ENCODE assay signal across 19 cellular contexts in the genomic region with DNA sequence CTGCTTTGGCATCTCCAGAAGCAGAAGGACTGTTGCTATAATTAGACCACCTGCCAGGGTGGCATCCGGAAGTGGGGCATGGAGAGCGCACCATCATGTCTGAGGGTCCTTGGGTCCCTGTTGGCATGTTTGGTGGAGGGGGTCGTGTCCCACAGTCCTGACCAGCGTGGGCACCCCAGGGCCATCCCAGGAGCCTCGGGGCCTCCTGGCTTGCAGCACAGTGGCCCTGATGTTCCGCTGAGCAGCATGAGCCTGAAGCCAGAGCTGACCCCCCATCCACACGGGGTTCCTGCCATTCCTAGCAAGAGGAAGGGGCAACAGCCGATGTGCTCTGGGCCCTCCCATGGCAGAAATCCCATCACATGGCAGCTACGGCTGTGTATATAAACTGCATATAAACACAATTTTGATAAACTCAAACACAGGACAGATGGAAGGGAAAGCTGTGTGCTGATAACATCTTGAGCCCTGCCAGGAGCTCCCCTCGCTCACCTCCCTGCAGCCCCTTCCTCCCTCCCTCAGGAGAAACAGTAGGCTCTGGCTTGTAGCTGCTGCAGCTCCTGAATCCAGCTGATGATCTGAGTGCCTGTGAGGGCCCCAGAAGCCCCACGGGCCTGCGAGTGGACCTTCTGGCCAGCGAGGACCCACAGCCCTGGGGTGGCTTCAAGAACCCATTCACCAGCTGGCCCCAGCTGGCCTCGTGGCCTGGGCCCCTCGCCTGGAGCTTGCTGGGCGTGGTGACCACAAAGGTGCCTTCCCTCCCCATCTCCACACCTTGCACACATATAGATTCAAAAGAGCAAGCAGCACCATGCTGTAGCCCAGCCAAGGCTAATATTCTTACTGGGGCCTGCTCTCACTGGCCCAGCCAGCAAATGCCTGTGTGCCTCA.
A peak's percentile ranks its signal among the peaks of the same experiment; 100 is the strongest.
DNase-seq lines count a peak whose midpoint lies in the region; ATAC-seq, FAIRE-seq and TF ChIP-seq lines count a peak whose summit lies in the region.
"Had no signal": no experiment of that assay in that cellular context is flagged by ENCODE, and none has a peak within 500 bp of the region (broad histone marks: within the 10 kb centered on the region; RNA-seq: fewer than 3 reads in every experiment).

No MANE protein-coding gene starts in this region.

- intact Hi-C loops in kidney (cut with DNase I): no loop called here
- intact Hi-C loops in mammary epithelial cell (cut with micrococcal nuclease): no loop called here

- H3K9me3 ChIP-seq in SK-N-SH (no peaks in the 10 kb centered on the region), kidney (ENCODE audit: control insufficient read depth in 1 of 2, low read length in 2 of 2) (no peaks in the 10 kb centered on the region), neuronal stem cell (replicated peaks in 1 of 2; ENCODE audit: control insufficient read depth in 2 of 2, insufficient read depth in 1 of 2, low read depth in 1 of 2, low read length in 2 of 2) (no peaks in the 10 kb centered on the region), mammary epithelial cell (replicated peaks; ENCODE audit: insufficient read depth, low read length) (no peaks in the 10 kb centered on the region)
- H3K9me3 ChIP-seq: A549, BLaER1 had no signal

- dilution Hi-C loops in mammary epithelial cell (cut with HindIII; ENCODE audit: low sequenced_read_pairs): no loop called here

- no peak for TF ChIP-seq EP300 in SK-N-SH (IDR thresholded peaks at IDR 0.05; ENCODE audit: borderline replicate concordance in 1 of 2, low read depth in 1 of 2, low read length in 1 of 2)

- no peaks in the 10 kb centered on the region; a peak in 1 of 4 replicates for H3K4me1 ChIP-seq in SK-N-SH (ENCODE audit: control insufficient read depth in 1 of 2, insufficient read depth in 2 of 2, low read depth in 1 of 2, low read length in 1 of 2)
- no peaks in the 10 kb centered on the region for H3K4me1 ChIP-seq in kidney (ENCODE audit: control insufficient read depth in 1 of 2, insufficient read depth in 1 of 2, low read depth in 1 of 2, low read length in 2 of 2)
- H3K4me1 ChIP-seq in neuronal stem cell (ENCODE audit: control insufficient read depth in 2 of 2, insufficient read depth in 1 of 2, low read depth in 1 of 2, low read length in 2 of 2): peaks cover 19 to 20% of the 10 kb centered on the region in 2 donors
- no peaks in the 10 kb centered on the region for H3K4me1 ChIP-seq in mammary epithelial cell (ENCODE audit: insufficient read depth, low read length)
- H3K4me1 ChIP-seq: A549 had no signal

- H3K9me2 ChIP-seq in SK-N-SH: no peaks in the 10 kb centered on the region

- DNase-seq in SK-N-SH: peak; percentile 64
- DNase-seq in kidney: peak; percentile 35
- DNase-seq in neuronal stem cell (ENCODE audit: low spot score): no peak
- no peak for DNase-seq in mammary epithelial cell
- DNase-seq in SIG-M5 treated with dmso at 0.1 percent for 504 hours (lab: John Stamatoyannopoulos, UW; ENCODE audit: unreplicated experiment): no peak
- DNase-seq: CD4-positive, alpha-beta memory T cell; DMS53; DND-41; EL; GM23248; HCEC 1CT had no signal

- H3K27ac ChIP-seq in SK-N-SH (ENCODE audit: low read depth in 2 of 2, low read length in 1 of 2) (no peak overlapping the region), kidney (ENCODE audit: low read depth in 2 of 2, low read length in 2 of 2) (no peak overlapping the region), neuronal stem cell (replicated peaks; ENCODE audit: low read length) (no peak overlapping the region), mammary epithelial cell (ENCODE audit: insufficient read depth, low read depth, low read length) (no peak overlapping the region)
- H3K27ac ChIP-seq: 22Rv1, A549, BLaER1, GM23248 had no signal

- in situ Hi-C loops in mammary epithelial cell (cut with MboI; ENCODE audit: low sequenced_read_pairs in 2 of 2): no loop called here

- WGBS in SK-N-SH (ENCODE audit: low lambda C conversion rate): 38% methylated on average over 4 of the region's 16 CpGs
- WGBS in neuronal stem cell (ENCODE audit: extremely low coverage in 2 of 2, insufficient read length in 2 of 2, insufficient replicate concordance in 1 of 2), 2 donors: no CpG with 5 or more reads among the region's 16 CpGs
- whole genome bisulfite sequencing in mammary epithelial cell (ENCODE audit: low coverage, missing lambda C conversion rate): 93% methylated on average over 12 of the region's 16 CpGs

- no peaks in the 10 kb centered on the region for H3F3A ChIP-seq in SK-N-SH (replicated peaks; ENCODE audit: insufficient read depth)

- H2BK120ac ChIP-seq in neuronal stem cell (ENCODE audit: low read depth, low read length): no peak overlapping the region

- POLR2A ChIA-PET in SK-N-SH (lab: Yijun Ruan, JAX): no interaction called here

- H4K8ac ChIP-seq in neuronal stem cell (ENCODE audit: low read depth, low read length): no peak overlapping the region

- TF ChIP-seq CTCF in SK-N-SH (IDR thresholded peaks at IDR 0.05): no peak
- TF ChIP-seq CTCF in kidney (IDR thresholded peaks at IDR 0.05; ENCODE audit: borderline replicate concordance, extremely low read depth, insufficient read depth): no peak
- no peak for TF ChIP-seq CTCF in mammary epithelial cell (conservative IDR thresholded peaks at IDR 0.05 in 1 of 2, IDR thresholded peaks at IDR 0.05 in 1 of 2; ENCODE audit: extremely low read depth in 1 of 2, insufficient read depth in 1 of 2, low read depth in 1 of 2, low read length in 2 of 2)

- H2BK15ac ChIP-seq in neuronal stem cell (ENCODE audit: low read length): no peak overlapping the region

- no peak overlapping the region for H3K4me3 ChIP-seq in SK-N-SH (ENCODE audit: low read depth in 2 of 2, low read length in 1 of 2)
- H3K4me3 ChIP-seq in kidney (ENCODE audit: low read length in 2 of 2): no peak overlapping the region
- H3K4me3 ChIP-seq in neuronal stem cell (ENCODE audit: low read length in 2 of 2): no peak overlapping the region
- no peak overlapping the region for H3K4me3 ChIP-seq in mammary epithelial cell (replicated peaks in 1 of 3; ENCODE audit: insufficient read depth in 1 of 3, low read depth in 2 of 3, low read length in 3 of 3)
- H3K4me3 ChIP-seq: A549, BLaER1, GM12878, GM23248 had no signal

- no peak for FAIRE-seq in kidney (lab: Jason Lieb, UNC)
- FAIRE-seq: A549, GM12878, H54, HepG2 had no signal

- no TSS peak for BruUV-seq in mammary epithelial cell (replicated peaks; lab: Mats Ljungman, UMichigan)

- H2BK5ac ChIP-seq in neuronal stem cell (ENCODE audit: low read length): no peak overlapping the region

- H2AFZ ChIP-seq in SK-N-SH (ENCODE audit: low read depth): no peak overlapping the region
- H2AFZ ChIP-seq in neuronal stem cell (ENCODE audit: low read length): no peak overlapping the region
- H2AFZ ChIP-seq in mammary epithelial cell (ENCODE audit: low read depth, low read length): no peak overlapping the region
- H2AFZ ChIP-seq: GM23248 had no signal

- H3K79me2 ChIP-seq in SK-N-SH (ENCODE audit: insufficient read depth) (no peaks in the 10 kb centered on the region), mammary epithelial cell (ENCODE audit: insufficient read depth, low read length) (no peaks in the 10 kb centered on the region)

- no peaks in the 10 kb centered on the region for H3K79me1 ChIP-seq in neuronal stem cell (ENCODE audit: low read depth, low read length)

- H3K23ac ChIP-seq in neuronal stem cell (ENCODE audit: low read depth, low read length, poor library complexity): no peak overlapping the region

- CTCF ChIA-PET in SK-N-SH (lab: Yijun Ruan, JAX) (interaction anchor here (0.6 to 0.9 kb wide), 2 partner anchors 14 to 1189 kb away, joined by 3 read pairs; no protein-coding TSS in a partner anchor), mammary epithelial cell (lab: Charles Lee; ENCODE audit: low non-redundant PET) (no interaction called here)

- H4K91ac ChIP-seq in neuronal stem cell (ENCODE audit: low read depth, low read length, poor library complexity): no peak overlapping the region

- H3K9ac ChIP-seq in SK-N-SH (no peak overlapping the region), kidney (ENCODE audit: low read length in 2 of 2) (no peak overlapping the region), neuronal stem cell (ENCODE audit: low read depth, low read length, poor library complexity) (no peak overlapping the region), mammary epithelial cell (ENCODE audit: insufficient read depth, low read length) (no peak overlapping the region)
- H3K9ac ChIP-seq: BLaER1, GM23248 had no signal

- no peak overlapping the region for H3K18ac ChIP-seq in neuronal stem cell (ENCODE audit: low read length)

- ATAC-seq in SK-N-SH treated with all-trans-retinoic acid at 6 μM for 48 hours (no peak), GM19452 (IDR thresholded peaks at IDR 0.05; ENCODE audit: unreplicated experiment) (no peak)
- ATAC-seq: A549, GM12878, HepG2 had no signal

- no peak overlapping the region for H3K4ac ChIP-seq in neuronal stem cell (ENCODE audit: low read length)

- H3K4me2 ChIP-seq in SK-N-SH (no peak overlapping the region), neuronal stem cell (ENCODE audit: insufficient read depth, low read length, poor library complexity, severe bottlenecking) (no peak overlapping the region), mammary epithelial cell (ENCODE audit: insufficient read depth, low read depth, low read length) (no peak overlapping the region)
- H3K4me2 ChIP-seq: A549, BLaER1 had no signal

- no peak for TF ChIP-seq RAD21 in SK-N-SH (IDR thresholded peaks at IDR 0.05; ENCODE audit: low read length)

- no peak overlapping the region for H3K14ac ChIP-seq in neuronal stem cell (ENCODE audit: low read length)

- peak overlapping the region; percentile 63 for H2AK5ac ChIP-seq in neuronal stem cell (ENCODE audit: low read depth, low read length)

- H3K27me3 ChIP-seq in SK-N-SH (ENCODE audit: insufficient read depth) (no peaks in the 10 kb centered on the region), neuronal stem cell (ENCODE audit: control insufficient read depth in 3 of 3, insufficient read depth in 3 of 3, low read depth in 1 of 3, low read length in 3 of 3) (no peaks in the 10 kb centered on the region), mammary epithelial cell (ENCODE audit: insufficient read depth, low read length) (no peaks in the 10 kb centered on the region)
- H3K27me3 ChIP-seq: BLaER1 had no signal

- H3K36me3 ChIP-seq in SK-N-SH (replicated peaks in 1 of 2; ENCODE audit: control insufficient read depth in 1 of 2, insufficient read depth in 2 of 2, low read length in 1 of 2): no peaks in the 10 kb centered on the region
- no peaks in the 10 kb centered on the region for H3K36me3 ChIP-seq in kidney (ENCODE audit: control insufficient read depth in 1 of 2, insufficient read depth in 2 of 2, low read length in 2 of 2)
- H3K36me3 ChIP-seq in neuronal stem cell (replicated peaks in 1 of 2; ENCODE audit: control insufficient read depth in 2 of 2, insufficient read depth in 2 of 2, low read length in 2 of 2): no peaks in the 10 kb centered on the region
- H3K36me3 ChIP-seq in mammary epithelial cell (ENCODE audit: insufficient read depth, low read length): no peaks in the 10 kb centered on the region
- H3K36me3 ChIP-seq: BLaER1 had no signal

- no peak overlapping the region for H2BK12ac ChIP-seq in neuronal stem cell (ENCODE audit: low read length)

- no peaks in the 10 kb centered on the region for H4K20me1 ChIP-seq in SK-N-SH (ENCODE audit: insufficient read depth)
- no peaks in the 10 kb centered on the region for H4K20me1 ChIP-seq in mammary epithelial cell (ENCODE audit: insufficient read depth, low read length)
- H4K20me1 ChIP-seq: BLaER1 had no signal

TF ChIP-seq in SK-N-SH treated with all-trans-retinoic acid at 6 μM for 48 hours, 23 proteins besides CTCF, POLR2A, EP300 and RAD21 (continues in another document):
- TF ChIP-seq ZNF565 (CRISPR knock-in tag; conservative IDR thresholded peaks at IDR 0.05; ENCODE audit: low read depth) (no peak), RARB (CRISPR knock-in tag; IDR thresholded peaks at IDR 0.05) (no peak)

Comparison
In these comparisons a context has a peak if more than half of its experiments do, and no peak if none do; other contexts are left out.
1. DNase-seq: peak in SK-N-SH (single experiment) and kidney (single experiment); none in neuronal stem cell (single experiment), mammary epithelial cell (single experiment) and SIG-M5 treated with dmso at 0.1 percent for 504 hours (single experiment).